ENCODE assay signal across 9 cellular contexts in genomic region chr4:105194328-105195231, GRCh38. TPM values are rescaled to one million over a fixed set of nuclear protein-coding genes. Genes with fewer than 3 reads are reported as not detected.
DNase-seq lines count a peak whose midpoint lies in the region; ATAC-seq, FAIRE-seq and TF ChIP-seq lines count a peak whose summit lies in the region.
"Had no signal": no experiment of that assay in that cellular context is flagged by ENCODE, and none has a peak within 500 bp of the region (broad histone marks: within the 10 kb centered on the region; RNA-seq: fewer than 3 reads in every experiment).

No MANE protein-coding gene starts in this region.

- H3K4me1 ChIP-seq in GM12878 (ENCODE audit: control insufficient read depth, insufficient read depth, low read length) (peaks cover 54% of the 10 kb centered on the region), sigmoid colon (peaks cover 0 to 72% (median 53%) of the 10 kb centered on the region in 4 donors)

- H3K79me2 ChIP-seq in GM12878 (ENCODE audit: control insufficient read depth, insufficient read depth, low read length) = peaks cover 80% of the 10 kb centered on the region

- no peaks in the 10 kb centered on the region for H3K27me3 ChIP-seq in GM06990 (replicated peaks; ENCODE audit: control insufficient read depth, insufficient read depth, low read length)
- H3K27me3 ChIP-seq in GM12878 (replicated peaks in 1 of 2; ENCODE audit: control insufficient read depth in 2 of 2, insufficient read depth in 2 of 2, low read length in 1 of 2) = no peaks in the 10 kb centered on the region
- no peaks in the 10 kb centered on the region for H3K27me3 ChIP-seq in sigmoid colon

- no peak for TF ChIP-seq RAD21 in GM12878 (IDR thresholded peaks at IDR 0.05; ENCODE audit: insufficient read depth, low read depth, low read length)

- POLR2A ChIA-PET in GM12878 (lab: Charles Lee) = interaction anchor here (0.5 to 1.7 kb wide), 3 partner anchors 19 to 279 kb away, joined by 3 to 12 read pairs (median 5); partner anchors contain the start of gene PPA2

- H3K9me3 ChIP-seq in GM12878 (replicated peaks; ENCODE audit: control insufficient read depth, insufficient read depth, low read length) = no peaks in the 10 kb centered on the region; the same call in 2 of the 3 replicates
- no peaks in the 10 kb centered on the region for H3K9me3 ChIP-seq in sigmoid colon

- TF ChIP-seq CTCF in GM06990 (IDR thresholded peaks at IDR 0.05; ENCODE audit: insufficient read depth, low read length, poor library complexity, severe bottlenecking) (no peak), GM12878 (IDR thresholded peaks at IDR 0.05 in 2 of 3, conservative IDR thresholded peaks at IDR 0.05 in 1 of 3; ENCODE audit: control insufficient read depth in 2 of 3, extremely low read depth in 1 of 3, insufficient read depth in 1 of 3, low read depth in 3 of 3, low read length in 3 of 3) (no peak), sigmoid colon (IDR thresholded peaks at IDR 0.05) (no peak)

- no peaks in the 10 kb centered on the region for H4K20me1 ChIP-seq in GM12878 (ENCODE audit: control insufficient read depth, insufficient read depth)

- H3K27ac ChIP-seq in GM12878 (ENCODE audit: control insufficient read depth, insufficient read depth) (peak overlapping the region; percentile 80), sigmoid colon (no peak overlapping the region)

- DNase-seq in GM06990 (ENCODE audit: extremely low read depth, insufficient read length) = peak; percentile 48
- peak; percentile 55 for DNase-seq in GM12878 (ENCODE audit: low read depth, low spot score)
- no peak for DNase-seq in ecto neural progenitor cell (ENCODE audit: low spot score)
- DNase-seq in AG08396 (ENCODE audit: low spot score) = no peak
- DNase-seq in activated CD4-positive, alpha-beta T cell treated with anti-CD3 and anti-CD28 coated beads, Interleukin-2, amount 50 U/mL, for 48 hours = no peak
- no peak for DNase-seq in sigmoid colon
- DNase-seq: caudate nucleus had no signal

- FAIRE-seq in GM12878 (lab: Jason Lieb, UNC) = peak; percentile 57

- RAD21 ChIA-PET in GM12878 (lab: Charles Lee; ENCODE audit: unreplicated experiment) = interaction anchor here (1.0 to 3.0 kb wide), 6 partner anchors 22 to 279 kb away, joined by 4 to 17 read pairs (median 7); partner anchors contain the start of gene PPA2

- CTCF ChIA-PET in GM12878 (lab: Yijun Ruan, JAX) = interaction anchor here (0.7 to 1.5 kb wide), 5 partner anchors 11 to 279 kb away, joined by 3 to 5 read pairs (median 3); no protein-coding TSS in a partner anchor

- ATAC-seq in GM19452 (IDR thresholded peaks at IDR 0.05; ENCODE audit: unreplicated experiment) = peak; percentile 95
- peak; percentile 81 for ATAC-seq in HG03066 (IDR thresholded peaks at IDR 0.05; ENCODE audit: low read depth, unreplicated experiment)
- ATAC-seq in GM12878 = peak; percentile 91

- H2AFZ ChIP-seq in GM12878 (ENCODE audit: control insufficient read depth, low read depth, low read length) = no peak overlapping the region

- intact Hi-C loops in GM12878 (cut with micrococcal nuclease; ENCODE audit: unreplicated experiment) = loop anchor here (2.0 to 5.0 kb wide), 4 partner anchors 48 to 327 kb away; partner anchors contain the start of genes PPA2 and TET2
- intact Hi-C loops in sigmoid colon (cut with DNase I) = no loop called here

- in situ Hi-C loops in GM12878 (cut with MboI) = no loop called here

- TF ChIP-seq EP300 in GM12878 (IDR thresholded peaks at IDR 0.05; ENCODE audit: borderline replicate concordance in 1 of 2, control insufficient read depth in 1 of 2, low read depth in 2 of 2, low read length in 2 of 2) (peak; percentile 36 to 47; a peak in 1 of 4 replicates), sigmoid colon (IDR thresholded peaks at IDR 0.05) (no peak)

- TF ChIP-seq POLR2A in GM12878 (IDR thresholded peaks at IDR 0.05; ENCODE audit: low read depth, low read length) (no peak), sigmoid colon (IDR thresholded peaks at IDR 0.05) (no peak)

- H3K9ac ChIP-seq in GM12878 (ENCODE audit: control insufficient read depth, insufficient read depth, low read length) = no peak overlapping the region

- SMC1A ChIA-PET in GM12878 (lab: Charles Lee; ENCODE audit: uncharacterized antibody, unreplicated experiment) = interaction anchor here (0.8 to 3.8 kb wide), 19 partner anchors 9 to 451 kb away, joined by 3 to 21 read pairs (median 3); no protein-coding TSS in a partner anchor

- H3K4me3 ChIP-seq in GM06990 (replicated peaks; ENCODE audit: low read depth, low read length) = no peak overlapping the region
- no peak overlapping the region for H3K4me3 ChIP-seq in GM12878
- H3K4me3 ChIP-seq in sigmoid colon = no peak overlapping the region

- no TSS peak for BruUV-seq in GM12878 (replicated peaks; lab: Mats Ljungman, UMichigan)

- peaks cover 2% of the 10 kb centered on the region for H3K36me3 ChIP-seq in GM06990 (ENCODE audit: control insufficient read depth, insufficient read depth, low read length)
- peaks cover 0 to 18% of the 10 kb centered on the region in 2 experiments for H3K36me3 ChIP-seq in GM12878 (ENCODE audit: control insufficient read depth in 2 of 2, insufficient read depth in 2 of 2, low read length in 1 of 2)
- H3K36me3 ChIP-seq in sigmoid colon = no peaks in the 10 kb centered on the region

- peak overlapping the region; percentile 75; the same call in 1 of the 2 replicates for H3K4me2 ChIP-seq in GM12878 (ENCODE audit: control insufficient read depth, insufficient read depth)

TF ChIP-seq in GM12878, 131 proteins besides CTCF, POLR2A, EP300 and RAD21 (continues in another document):
- TF ChIP-seq ZNF217 (IDR thresholded peaks at IDR 0.05) (peak; percentile 92), RUNX3 (IDR thresholded peaks at IDR 0.05; ENCODE audit: low read length) (peak; percentile 78), MYC (IDR thresholded peaks at IDR 0.05; ENCODE audit: insufficient read depth, insufficient read length, insufficient replicate concordance, low read length, severe bottlenecking) (no peak), ETV6 (conservative IDR thresholded peaks at IDR 0.05 in 1 of 2, IDR thresholded peaks at IDR 0.05 in 1 of 2; ENCODE audit: borderline replicate concordance in 1 of 2, low read depth in 1 of 2) (peak in 1 of 2 experiments; percentile 71; a peak in 2 of 4 replicates), BCLAF1 (IDR thresholded peaks at IDR 0.05) (no peak), BRCA1 (IDR thresholded peaks at IDR 0.05; ENCODE audit: low read depth, low read length) (no peak), HDGF (IDR thresholded peaks at IDR 0.05) (no peak), DPF2 (IDR thresholded peaks at IDR 0.05) (peak; percentile 29; the same call in 1 of the 2 replicates)

RNA-seq across cellular contexts. Expression of gene TET2, which starts 47.9 kb away (rescaled TPM):
- total RNA-seq in GM12878 (2013; cell fraction: nucleolus; rRNA removed) = 303 and 314 TPM in 2 replicates
- total RNA-seq in GM12878 (2014; rRNA removed) (39.5 and 50.8 TPM in 2 replicates), GM12878 (2014; rRNA removed; fragmentation: Illumina TruSeq; extraction: Trizol) (49.0 TPM in 2 replicates), GM12878 (2021) (42.9 and 44.4 TPM in 2 replicates), sigmoid colon (10 to 100 TPM; 24.6 to 30.9 (median 24.8) TPM)
- polyA plus RNA-seq in GM12878 (2011; ENCODE audit: low read depth) = 6.6 TPM
- polyA plus RNA-seq in GM12878 (2011; rRNA removed) (21.1 and 23.4 TPM in 2 replicates), GM12878 (2014; fragmentation: Illumina TruSeq; extraction: Trizol) (25.7 and 29.4 TPM in 2 replicates), GM12878 (2014; fragmentation: Nextera tagmentation; extraction: Ambion mirVana) (1 to 10 TPM; 3.7 to 6.6 TPM), GM12878 (2014; rRNA removed) (16.0 and 18.5 TPM in 2 replicates), GM12878 (2016; fragmentation: Nextera tagmentation; extraction: Ambion mirVana) (10 to 100 TPM; 29.3 to 29.7 TPM), sigmoid colon (1 to 10 TPM; 2.4 to 5.2 (median 3.2) TPM)
- polyA plus RNA-seq in GM12878 (2011; cell fraction: cytosol; rRNA removed) = 9.7 and 10.7 TPM in 2 replicates
- 27.5 and 39.0 TPM in 2 replicates for polyA plus RNA-seq in GM12878 (2011; cell fraction: nucleus; rRNA removed)
- 10.1 and 13.3 TPM in 2 replicates for polyA plus RNA-seq in GM12878 (2012)
- polyA minus RNA-seq in GM12878 (2011; rRNA and poly(A)+ RNA removed) = 108 and 145 TPM in 2 replicates
- polyA minus RNA-seq in GM12878 (2011; cell fraction: cytosol; rRNA and poly(A)+ RNA removed) = 17.4 and 17.9 TPM in 2 replicates
- 140 and 183 TPM in 2 replicates for polyA minus RNA-seq in GM12878 (2011; cell fraction: nucleus; rRNA and poly(A)+ RNA removed)

Comparison
In these comparisons a context has a peak if more than half of its experiments do, and no peak if none do; other contexts are left out.
1. DNase-seq: peak in GM06990 (single experiment) and GM12878 (single experiment); none in ecto neural progenitor cell (single experiment), AG08396 (single experiment), activated CD4-positive, alpha-beta T cell treated with anti-CD3 and anti-CD28 coated beads, Interleukin-2, amount 50 U/mL, for 48 hours (0 of 2) and sigmoid colon (single experiment).
2. Peak in every context shown above with its lines, with median percentiles within 50 percentile points of each other: ATAC-seq.